Comparison of ENCODE assay signal across 11 cellular contexts in genomic region chr5:73985145-73985544, GRCh38.
DNase-seq lines count a peak whose midpoint lies in the region; ATAC-seq, FAIRE-seq and TF ChIP-seq lines count a peak whose summit lies in the region.
"Had no signal": no experiment of that assay in that cellular context is flagged by ENCODE, and none has a peak within 500 bp of the region (broad histone marks: within the 10 kb centered on the region; RNA-seq: fewer than 3 reads in every experiment).

No MANE protein-coding gene starts in this region.

- no peaks in the 10 kb centered on the region for H3K4me1 ChIP-seq in lower lobe of right lung

- no peaks in the 10 kb centered on the region for H3K27me3 ChIP-seq in bronchial epithelial cell (ENCODE audit: control insufficient read depth, insufficient read depth, low read length)
- no peaks in the 10 kb centered on the region for H3K27me3 ChIP-seq in lower lobe of right lung (ENCODE audit: low read depth)

- no peaks in the 10 kb centered on the region for H3K36me3 ChIP-seq in bronchial epithelial cell (ENCODE audit: control insufficient read depth, insufficient read depth, low read length)
- H3K36me3 ChIP-seq in lower lobe of right lung, result no peaks in the 10 kb centered on the region

- DNase-seq in Daoy (ENCODE audit: low read depth), result peak; percentile 48
- DNase-seq in M059J (ENCODE audit: low read depth), result peak; percentile 45
- DNase-seq in bronchial epithelial cell (ENCODE audit: low read depth), result peak; percentile 75
- no peak for DNase-seq in lower lobe of right lung
- DNase-seq in NCI-H2107 treated with DMSO at 0.1 percent for 48 hours (lab: John Stamatoyannopoulos, UW; ENCODE audit: unreplicated experiment), result no peak
- DNase-seq in HuH-7 (ENCODE audit: low spot score), result no peak
- no peak for DNase-seq in activated naive CD4-positive, alpha-beta T cell (lab: John Stamatoyannopoulos, UW)
- no peak for DNase-seq in activated T-cell treated with anti-CD3 and anti-CD28 coated beads, Interleukin-2, amount 50 U/mL, for 1 hour
- DNase-seq: GF-D8, MV-4-11 had no signal

- no peak overlapping the region for H3K27ac ChIP-seq in lower lobe of right lung

- no peak overlapping the region for H3K4me3 ChIP-seq in bronchial epithelial cell (ENCODE audit: low read depth, low read length)
- H3K4me3 ChIP-seq in lower lobe of right lung, result no peak overlapping the region

- H3K9me3 ChIP-seq in lower lobe of right lung, result no peaks in the 10 kb centered on the region

- intact Hi-C loops in lower lobe of right lung (cut with DNase I), result no loop called here

- peak; percentile 54 to 83 for ATAC-seq in lower lobe of right lung

- peak; percentile 18 for FAIRE-seq in bronchial epithelial cell (lab: Jason Lieb, UNC)
- FAIRE-seq: TTC549 had no signal

- TF ChIP-seq CTCF in bronchial epithelial cell (IDR thresholded peaks at IDR 0.05; ENCODE audit: insufficient read depth, low read length, severe bottlenecking), result peak; percentile 45
- TF ChIP-seq CTCF in lower lobe of right lung (IDR thresholded peaks at IDR 0.05), result peak; percentile 9

Comparison
In these comparisons a context has a peak if more than half of its experiments do, and no peak if none do; other contexts are left out.
1. DNase-seq: peak in Daoy (single experiment), M059J (single experiment) and bronchial epithelial cell (single experiment); none in lower lobe of right lung (single experiment), NCI-H2107 treated with DMSO at 0.1 percent for 48 hours (single experiment), HuH-7 (single experiment), activated naive CD4-positive, alpha-beta T cell (0 of 4) and activated T-cell treated with anti-CD3 and anti-CD28 coated beads, Interleukin-2, amount 50 U/mL, for 1 hour (single experiment).